Comparison of ENCODE assay signal across 9 cellular contexts in genomic region chr4:119025916-119026661, GRCh38.
DNase-seq lines count a peak whose midpoint lies in the region; ATAC-seq and TF ChIP-seq lines count a peak whose summit lies in the region.
"Had no signal": no experiment of that assay in that cellular context is flagged by ENCODE, and none has a peak within 500 bp of the region (broad histone marks: within the 10 kb centered on the region; RNA-seq: fewer than 3 reads in every experiment).

No MANE protein-coding gene starts in this region.

- H3K4me3 Mint-ChIP-seq in activated T-helper 17 cell treated with anti-CD3 and anti-CD28 coated beads, Interleukin-2, amount 50 U/mL, for 72 hours: no peak overlapping the region
- H3K4me3 Mint-ChIP-seq: naive B cell had no signal

- no peaks in the 10 kb centered on the region for H3K4me1 Mint-ChIP-seq in activated T-helper 17 cell treated with anti-CD3 and anti-CD28 coated beads, Interleukin-2, amount 50 U/mL, for 72 hours
- H3K4me1 Mint-ChIP-seq: naive B cell had no signal

- peak; percentile 76 for DNase-seq in ELR (ENCODE audit: low read depth)
- DNase-seq in Right ventricle myocardium superior: no peak
- DNase-seq in retinal pigment epithelial cell (ENCODE audit: low read depth): peak; percentile 61
- DNase-seq in NCI-H524 treated with DMSO at 0.1 percent for 48 hours (lab: John Stamatoyannopoulos, UW): no peak
- DNase-seq: naive B cell had no signal

- TF ChIP-seq CTCF in retinal pigment epithelial cell (conservative IDR thresholded peaks at IDR 0.05; ENCODE audit: low read depth, low read length): no peak

- intact Hi-C loops in Right ventricle myocardium superior (cut with DNase I): no loop called here

- H3K27me3 Mint-ChIP-seq in activated T-helper 17 cell treated with anti-CD3 and anti-CD28 coated beads, Interleukin-2, amount 50 U/mL, for 72 hours: peaks cover 4% of the 10 kb centered on the region

- H3K9me3 Mint-ChIP-seq in activated T-helper 17 cell treated with anti-CD3 and anti-CD28 coated beads, Interleukin-2, amount 50 U/mL, for 72 hours: no peaks in the 10 kb centered on the region
- H3K9me3 Mint-ChIP-seq: naive B cell had no signal

- no peaks in the 10 kb centered on the region for H3K36me3 Mint-ChIP-seq in activated T-helper 17 cell treated with anti-CD3 and anti-CD28 coated beads, Interleukin-2, amount 50 U/mL, for 72 hours (ENCODE audit: low read depth)

- H3K4me3 ChIP-seq in retinal pigment epithelial cell (ENCODE audit: low read length): peak overlapping the region; percentile 5

- no peak overlapping the region for H3K27ac Mint-ChIP-seq in activated T-helper 17 cell treated with anti-CD3 and anti-CD28 coated beads, Interleukin-2, amount 50 U/mL, for 72 hours

- peak; percentile 48 for ATAC-seq in SK-N-SH treated with all-trans-retinoic acid at 6 μM for 48 hours
- ATAC-seq in Right ventricle myocardium superior (ENCODE audit: poor library complexity): peak; percentile 81
- ATAC-seq in HG02763 (IDR thresholded peaks at IDR 0.05; ENCODE audit: unreplicated experiment): no peak
- ATAC-seq in activated T-helper 17 cell treated with anti-CD3 and anti-CD28 coated beads, Interleukin-2, amount 50 U/mL, for 72 hours (replicated peaks): no peak
- no peak for ATAC-seq in HG02970 (IDR thresholded peaks at IDR 0.05; ENCODE audit: low FRiP score, unreplicated experiment)

TF ChIP-seq in SK-N-SH treated with all-trans-retinoic acid at 6 μM for 48 hours, 23 proteins besides CTCF, POLR2A, EP300 and RAD21:
- TF ChIP-seq GLIS3 (CRISPR knock-in tag; IDR thresholded peaks at IDR 0.05) (no peak), PATZ1 (CRISPR knock-in tag; IDR thresholded peaks at IDR 0.05; ENCODE audit: borderline replicate concordance) (no peak), SNAI2 (CRISPR knock-in tag; IDR thresholded peaks at IDR 0.05) (no peak), TCF4 (CRISPR knock-in tag; IDR thresholded peaks at IDR 0.05; ENCODE audit: borderline replicate concordance) (no peak), ZFP30 (CRISPR knock-in tag; IDR thresholded peaks at IDR 0.05) (no peak), ESRRG (CRISPR knock-in tag; IDR thresholded peaks at IDR 0.05) (no peak), PPARA (CRISPR knock-in tag; IDR thresholded peaks at IDR 0.05; ENCODE audit: borderline replicate concordance) (no peak), ZC3H10 (CRISPR knock-in tag; IDR thresholded peaks at IDR 0.05) (no peak), ZFP3 (CRISPR knock-in tag; IDR thresholded peaks at IDR 0.05) (no peak), POU6F1 (CRISPR knock-in tag; IDR thresholded peaks at IDR 0.05; ENCODE audit: borderline replicate concordance, low read depth) (no peak)

Comparison
In these comparisons a context has a peak if more than half of its experiments do, and no peak if none do; other contexts are left out.
1. DNase-seq: peak in ELR (single experiment) and retinal pigment epithelial cell (single experiment); none in Right ventricle myocardium superior (single experiment) and NCI-H524 treated with DMSO at 0.1 percent for 48 hours (single experiment).
2. ATAC-seq: peak in SK-N-SH treated with all-trans-retinoic acid at 6 μM for 48 hours (single experiment) and Right ventricle myocardium superior (single experiment); none in HG02763 (single experiment), activated T-helper 17 cell treated with anti-CD3 and anti-CD28 coated beads, Interleukin-2, amount 50 U/mL, for 72 hours (single experiment) and HG02970 (single experiment).